Comparison of ENCODE assay signal across 8 cellular contexts in the genomic region with DNA sequence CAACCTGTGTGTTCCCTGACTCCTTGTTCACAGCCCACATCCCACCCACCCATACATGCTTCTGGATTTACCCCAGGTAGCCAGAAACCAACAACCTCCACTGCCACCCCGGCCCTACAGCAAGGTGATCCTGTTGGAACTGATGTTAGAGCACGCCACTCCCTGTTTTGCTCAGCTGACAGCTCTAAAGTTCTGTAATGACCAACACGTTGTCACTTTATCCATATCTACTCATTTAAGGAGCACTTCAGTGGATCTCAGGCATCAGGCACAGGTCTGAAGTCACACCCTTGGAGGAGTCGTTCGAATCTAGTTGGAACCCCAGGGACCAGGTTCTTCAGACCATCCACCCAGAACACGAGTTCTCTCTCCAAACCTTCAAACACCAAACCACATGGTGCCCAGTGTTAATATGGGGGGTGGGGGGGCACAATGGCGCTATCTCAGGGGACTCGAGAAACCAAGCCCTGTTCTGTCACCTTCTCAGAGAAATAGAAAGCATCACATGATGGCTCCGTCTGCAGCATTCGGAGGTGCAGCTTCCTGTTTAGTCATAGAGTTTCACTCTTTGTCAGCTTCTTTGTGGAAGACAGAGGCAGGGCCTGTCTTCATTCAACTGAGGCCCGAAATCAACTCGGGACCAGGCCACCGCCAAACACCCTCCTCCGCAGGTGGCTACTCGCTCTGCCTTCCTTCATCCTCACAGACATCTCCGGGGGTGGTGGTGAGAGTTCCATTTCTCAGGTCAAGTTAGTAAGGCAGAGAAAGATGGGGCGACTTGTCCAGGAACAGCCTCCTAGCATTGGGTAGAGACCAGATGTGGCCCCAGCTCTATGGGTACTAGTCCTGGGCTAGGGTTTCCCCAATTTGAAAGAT.
DNase-seq lines count a peak whose midpoint lies in the region; ATAC-seq and TF ChIP-seq lines count a peak whose summit lies in the region.

No MANE protein-coding gene starts in this region.

- CTCF ChIA-PET in CD4-positive, alpha-beta memory T cell (lab: Charles Lee; ENCODE audit: partially characterized antibody), result interaction anchor here (1.0 to 5.0 kb wide), 6 partner anchors 11 to 195 kb away, joined by 3 to 38 read pairs (median 10); no protein-coding TSS in a partner anchor

- H3K9me3 Mint-ChIP-seq in CD4-positive, alpha-beta memory T cell, result peaks cover 0 to 7% (median 0%) of the 10 kb centered on the region in 8 donors
- H3K9me3 Mint-ChIP-seq in activated T-helper 1 cell treated with anti-CD3 and anti-CD28 coated beads, Interleukin-12 subunit alpha, Interleukin-12 subunit beta, Interleukin-2, Interleukin-4 antibody, amounts not matched to agents 30 ng/mL and 10 ng/mL and 1 ng/mL, durations not matched to agents 14 hours and 24 hours and 36 hours, result no peaks in the 10 kb centered on the region

- peaks cover 62 to 77% (median 68%) of the 10 kb centered on the region in 4 donors for H3K4me1 Mint-ChIP-seq in CD4-positive, alpha-beta memory T cell
- H3K4me1 Mint-ChIP-seq in activated T-helper 1 cell treated with anti-CD3 and anti-CD28 coated beads, Interleukin-12 subunit alpha, Interleukin-12 subunit beta, Interleukin-2, Interleukin-4 antibody, amounts not matched to agents 30 ng/mL and 10 ng/mL and 1 ng/mL, durations not matched to agents 14 hours and 24 hours and 36 hours (ENCODE audit: low read depth), result peaks cover 83% of the 10 kb centered on the region

- H3K27me3 ChIP-seq in CD4-positive, alpha-beta memory T cell (ENCODE audit: insufficient read depth, low read length), result no peaks in the 10 kb centered on the region
- no peaks in the 10 kb centered on the region for H3K27me3 ChIP-seq in testis

- peaks cover 13% of the 10 kb centered on the region for H3K36me3 ChIP-seq in CD4-positive, alpha-beta memory T cell (ENCODE audit: insufficient read depth, low read length)
- peaks cover 21% of the 10 kb centered on the region; the same call in 1 of the 2 replicates for H3K36me3 ChIP-seq in KOPT-K1 (ENCODE audit: insufficient read depth, low read length)
- H3K36me3 ChIP-seq in testis (ENCODE audit: low read depth, missing control alignments), result no peaks in the 10 kb centered on the region

- H3K27ac Mint-ChIP-seq in CD4-positive, alpha-beta memory T cell, result peak overlapping the region; percentile 99 to 100 (median 100)
- H3K27ac Mint-ChIP-seq in activated T-helper 1 cell treated with anti-CD3 and anti-CD28 coated beads, Interleukin-12 subunit alpha, Interleukin-12 subunit beta, Interleukin-2, Interleukin-4 antibody, amounts not matched to agents 30 ng/mL and 10 ng/mL and 1 ng/mL, durations not matched to agents 14 hours and 24 hours and 36 hours, result peak overlapping the region; percentile 96

- peak; percentile 66 for ATAC-seq in GM21423 (IDR thresholded peaks at IDR 0.05; ENCODE audit: unreplicated experiment)

- H3K36me3 Mint-ChIP-seq in CD4-positive, alpha-beta memory T cell, result peaks cover 35 to 45% of the 10 kb centered on the region in 2 donors
- H3K36me3 Mint-ChIP-seq in activated T-helper 1 cell treated with anti-CD3 and anti-CD28 coated beads, Interleukin-12 subunit alpha, Interleukin-12 subunit beta, Interleukin-2, Interleukin-4 antibody, amounts not matched to agents 30 ng/mL and 10 ng/mL and 1 ng/mL, durations not matched to agents 14 hours and 24 hours and 36 hours (ENCODE audit: low read depth), result peaks cover 63% of the 10 kb centered on the region

- 86 to 89% methylated on average over 15 to 17 of the region's 17 CpGs for WGBS in testis, 2 donors

- POLR2A ChIA-PET in CD4-positive, alpha-beta memory T cell (lab: Charles Lee; ENCODE audit: partially characterized antibody), result interaction anchor here (1.0 to 6.6 kb wide), 16 partner anchors 9 to 470 kb away, joined by 3 to 148 read pairs (median 5); partner anchors contain the start of genes DPM1, MOCS3 and NFATC2

- H3K4me3 Mint-ChIP-seq in CD4-positive, alpha-beta memory T cell, result peak overlapping the region; percentile 79 to 94 (median 86)
- peak overlapping the region; percentile 79 for H3K4me3 Mint-ChIP-seq in activated T-helper 1 cell treated with anti-CD3 and anti-CD28 coated beads, Interleukin-12 subunit alpha, Interleukin-12 subunit beta, Interleukin-2, Interleukin-4 antibody, amounts not matched to agents 30 ng/mL and 10 ng/mL and 1 ng/mL, durations not matched to agents 14 hours and 24 hours and 36 hours

- H3K27ac ChIP-seq in CD4-positive, alpha-beta memory T cell (ENCODE audit: low read depth, low read length), result peak overlapping the region; percentile 96
- peak overlapping the region; percentile 43 for H3K27ac ChIP-seq in KOPT-K1 (ENCODE audit: low read depth, low read length, poor library complexity, severe bottlenecking)
- H3K27ac ChIP-seq in testis, result no peak overlapping the region

- intact Hi-C loops in CD4-positive, alpha-beta memory T cell (cut with micrococcal nuclease), result loop anchor here (1.0 to 5.0 kb wide), 3 partner anchors 24 to 141 kb away; no protein-coding TSS in a partner anchor
- intact Hi-C loops in activated T-helper 1 cell treated with anti-CD3 and anti-CD28 coated beads, Interleukin-12 subunit alpha, Interleukin-12 subunit beta, Interleukin-2, Interleukin-4 antibody, amounts not matched to agents 30 ng/mL and 10 ng/mL and 1 ng/mL, durations not matched to agents 14 hours and 24 hours and 36 hours (cut with micrococcal nuclease), result loop anchor here (1.0 to 10.0 kb wide), 10 partner anchors 12 to 665 kb away; partner anchors contain the start of gene PARD6B
- intact Hi-C loops in testis (cut with DNase I; ENCODE audit: low total_unique reads), result no loop called here

- H3K27me3 Mint-ChIP-seq in CD4-positive, alpha-beta memory T cell, result no peaks in the 10 kb centered on the region
- H3K27me3 Mint-ChIP-seq in activated T-helper 1 cell treated with anti-CD3 and anti-CD28 coated beads, Interleukin-12 subunit alpha, Interleukin-12 subunit beta, Interleukin-2, Interleukin-4 antibody, amounts not matched to agents 30 ng/mL and 10 ng/mL and 1 ng/mL, durations not matched to agents 14 hours and 24 hours and 36 hours (ENCODE audit: insufficient read depth), result no peaks in the 10 kb centered on the region

- no peak for TF ChIP-seq CTCF in testis (IDR thresholded peaks at IDR 0.05)

- no peaks in the 10 kb centered on the region for H3K9me3 ChIP-seq in CD4-positive, alpha-beta memory T cell (ENCODE audit: control insufficient read depth in 1 of 2, low read length in 2 of 2)
- no peaks in the 10 kb centered on the region for H3K9me3 ChIP-seq in KOPT-K1 (ENCODE audit: insufficient read depth, low read length, poor library complexity, severe bottlenecking)
- no peaks in the 10 kb centered on the region for H3K9me3 ChIP-seq in testis

- DNase-seq in CD4-positive, alpha-beta memory T cell, result peak; percentile 77 to 89 (median 77)
- DNase-seq in activated T-helper 1 cell treated with anti-CD3 and anti-CD28 coated beads, Interleukin-12 subunit alpha, Interleukin-12 subunit beta, Interleukin-2, Interleukin-4 antibody, amounts not matched to agents 30 ng/mL and 10 ng/mL and 1 ng/mL, durations not matched to agents 14 hours and 24 hours and 36 hours (ENCODE audit: low spot score), result peak; percentile 76
- peak; percentile 56 to 60 for DNase-seq in stimulated activated CD4-positive, alpha-beta T cell treated with anti-CD3 and anti-CD28 coated beads, Interleukin-15, amount 100 ng/mL, for 48 hours (ENCODE audit: low read depth in 2 of 2)
- DNase-seq in iPS-NIHi11 (ENCODE audit: low spot score) (no peak), NCI-H1105 (lab: John Stamatoyannopoulos, UW) (no peak), testis (no peak)

- peak overlapping the region in 1 of 2 donors; percentile 51 for H3K4me3 ChIP-seq in CD4-positive, alpha-beta memory T cell (ENCODE audit: low read length in 2 of 2)
- no peak overlapping the region for H3K4me3 ChIP-seq in testis

- no peak for TF ChIP-seq POLR2A in testis (IDR thresholded peaks at IDR 0.05)

- H3K4me1 ChIP-seq in CD4-positive, alpha-beta memory T cell (ENCODE audit: insufficient read depth, low read length), result peaks cover 81% of the 10 kb centered on the region
- H3K4me1 ChIP-seq in testis, result peaks cover 5% of the 10 kb centered on the region

Comparison
In these comparisons a context has a peak if more than half of its experiments do, and no peak if none do; other contexts are left out.
1. DNase-seq: peak in CD4-positive, alpha-beta memory T cell (5 of 5), activated T-helper 1 cell treated with anti-CD3 and anti-CD28 coated beads, Interleukin-12 subunit alpha, Interleukin-12 subunit beta, Interleukin-2, Interleukin-4 antibody, amounts not matched to agents 30 ng/mL and 10 ng/mL and 1 ng/mL, durations not matched to agents 14 hours and 24 hours and 36 hours (single experiment) and stimulated activated CD4-positive, alpha-beta T cell treated with anti-CD3 and anti-CD28 coated beads, Interleukin-15, amount 100 ng/mL, for 48 hours (2 of 2); none in iPS-NIHi11 (single experiment), NCI-H1105 (single experiment) and testis (single experiment).
2. H3K27ac ChIP-seq: peak in CD4-positive, alpha-beta memory T cell (single experiment) and KOPT-K1 (single experiment); none in testis (0 of 2).